ENCODE assay signal across 23 cellular contexts in the genomic region with DNA sequence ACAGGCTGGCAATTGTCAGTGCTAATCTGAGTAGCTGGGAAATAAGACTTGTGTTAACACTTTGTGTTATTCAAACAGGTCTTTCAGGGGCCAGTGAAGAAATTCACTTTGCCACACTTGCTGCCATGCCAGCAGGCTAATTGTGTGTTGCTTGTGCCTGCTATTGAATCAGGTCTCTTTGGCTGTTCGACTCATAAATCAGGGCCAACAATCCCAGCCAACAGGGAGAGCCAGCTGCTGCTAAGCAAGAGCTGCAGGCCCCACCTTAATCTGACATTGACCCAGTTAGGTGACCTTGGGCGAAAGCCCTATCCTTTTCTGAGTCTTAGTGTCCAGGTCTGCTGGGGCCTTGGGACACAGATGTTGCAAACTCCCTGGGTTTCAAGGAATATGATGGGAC. TPM values are rescaled to one million over a fixed set of nuclear protein-coding genes. Genes with fewer than 3 reads are reported as not detected.
"Had no signal": no experiment of that assay in that cellular context is flagged by ENCODE, and none has a peak within 500 bp of the region (broad histone marks: within the 10 kb centered on the region; RNA-seq: fewer than 3 reads in every experiment).

No MANE protein-coding gene starts in this region.

- ATAC-seq: HepG2, SK-N-SH treated with all-trans-retinoic acid at 6 μM for 48 hours had no signal

- DNase-seq: IMR-90, Karpas-422, KG1, MG63, NCI-H1092, NCI-H1105 treated with DMSO at 0.1 percent for 48 hours, NCI-H1417 treated with DMSO at 0.1 percent for 48 hours, NCI-H146, NCI-H1694 treated with DMSO at 0.1 percent for 48 hours, NCI-H1930, NCI-H2081, NCI-H2107, NCI-H2227 treated with DMSO at 0.1 percent for 48 hours, NCI-H446, NCI-H510A, NCI-H524 treated with DMSO at 0.1 percent for 48 hours, NCI-H69, NCI-H774, RPMI8226, SHP77 treated with DMSO at 0.1 percent for 48 hours, SJCRH30 had no signal

RNA-seq across cellular contexts. Expression of a gene that starts 28.1 kb away (rescaled TPM):
- total RNA-seq: HepG2 had no signal
